Comparison of ENCODE assay signal across 8 cellular contexts in the genomic region with DNA sequence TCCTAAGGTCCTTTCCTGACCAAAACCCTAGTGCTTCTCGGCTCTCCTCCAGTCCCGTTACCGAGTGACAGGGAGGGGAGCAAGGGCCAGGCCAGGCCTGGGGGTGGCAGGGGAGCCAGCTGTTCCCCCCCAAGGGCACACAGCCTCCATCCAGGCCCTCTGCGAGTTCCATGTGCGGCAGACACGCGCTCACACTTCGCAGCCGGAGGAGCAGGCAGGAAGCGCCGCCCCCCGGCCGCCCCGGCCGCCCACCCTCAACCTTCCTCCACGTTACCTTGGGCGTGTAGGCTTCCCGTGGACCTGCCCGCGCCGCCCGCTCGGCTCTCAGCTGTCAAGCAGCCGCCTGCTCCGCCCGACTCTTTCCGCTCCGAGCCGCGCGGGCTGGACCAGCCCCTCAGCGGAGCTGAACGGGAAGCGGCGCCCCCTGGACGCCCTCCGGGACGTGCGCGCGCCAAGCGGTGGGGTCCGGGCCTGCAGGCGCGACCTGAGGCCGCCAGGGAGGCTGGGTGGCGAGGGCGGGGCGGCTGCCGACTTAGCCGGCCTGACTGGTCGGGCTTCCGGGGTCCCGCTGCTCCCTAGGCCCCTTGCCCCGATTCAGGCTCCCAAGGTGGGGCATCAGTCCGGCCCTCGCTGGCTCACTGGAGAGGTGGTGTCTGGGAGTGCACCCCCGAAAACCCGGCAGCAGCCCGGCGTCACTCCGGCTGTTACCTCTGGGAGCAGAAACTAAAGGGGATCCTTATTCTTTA. TPM values are rescaled to one million over a fixed set of nuclear protein-coding genes. Genes with fewer than 3 reads are reported as not detected.
DNase-seq lines count a peak whose midpoint lies in the region; ATAC-seq and TF ChIP-seq lines count a peak whose summit lies in the region.

A gene with protein sequence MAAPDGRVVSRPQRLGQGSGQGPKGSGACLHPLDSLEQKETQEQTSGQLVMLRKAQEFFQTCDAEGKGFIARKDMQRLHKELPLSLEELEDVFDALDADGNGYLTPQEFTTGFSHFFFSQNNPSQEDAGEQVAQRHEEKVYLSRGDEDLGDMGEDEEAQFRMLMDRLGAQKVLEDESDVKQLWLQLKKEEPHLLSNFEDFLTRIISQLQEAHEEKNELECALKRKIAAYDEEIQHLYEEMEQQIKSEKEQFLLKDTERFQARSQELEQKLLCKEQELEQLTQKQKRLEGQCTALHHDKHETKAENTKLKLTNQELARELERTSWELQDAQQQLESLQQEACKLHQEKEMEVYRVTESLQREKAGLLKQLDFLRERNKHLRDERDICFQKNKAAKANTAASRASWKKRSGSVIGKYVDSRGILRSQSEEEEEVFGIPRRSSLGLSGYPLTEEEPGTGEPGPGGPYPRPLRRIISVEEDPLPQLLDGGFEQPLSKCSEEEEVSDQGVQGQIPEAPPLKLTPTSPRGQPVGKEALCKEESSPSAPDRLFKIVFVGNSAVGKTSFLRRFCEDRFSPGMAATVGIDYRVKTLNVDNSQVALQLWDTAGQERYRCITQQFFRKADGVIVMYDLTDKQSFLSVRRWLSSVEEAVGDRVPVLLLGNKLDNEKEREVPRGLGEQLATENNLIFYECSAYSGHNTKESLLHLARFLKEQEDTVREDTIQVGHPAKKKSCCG (minus strand): TSS at position 369 of the 746 bp plus-strand sequence. CDS start 56,110 bp downstream, outside the sequence.

- H3K27me3 ChIP-seq in lower lobe of right lung (ENCODE audit: low read depth): no peaks in the 10 kb centered on the region

- H3K36me3 Mint-ChIP-seq in chondrocyte (ENCODE audit: low read depth): no peaks in the 10 kb centered on the region

- DNase-seq in GM03348 (ENCODE audit: low spot score): peak; percentile 92
- peak; percentile 25 to 40 for DNase-seq in Kasumi-1 (lab: John Stamatoyannopoulos, UW)
- peak; percentile 90 for DNase-seq in chondrocyte (ENCODE audit: low spot score)
- peak; percentile 81 for DNase-seq in lower lobe of right lung
- DNase-seq in stimulated activated CD8-positive, alpha-beta memory T cell treated with anti-CD3 and anti-CD28 coated beads, Interleukin-12 subunit alpha, Interleukin-12 subunit beta, amount 100 ng/mL, for 4 hours (ENCODE audit: low read depth): peak; percentile 80
- no peak for DNase-seq in medulla oblongata (ENCODE audit: extremely low spot score)

- intact Hi-C loops in lower lobe of right lung (cut with DNase I): no loop called here

- no peaks in the 10 kb centered on the region for H3K36me3 ChIP-seq in lower lobe of right lung

- H3K4me1 Mint-ChIP-seq in chondrocyte (ENCODE audit: low read depth): peaks cover 10% of the 10 kb centered on the region

- peak within 1 kb of the TSS; percentile 42 for H3K4me3 ChIP-seq in WI38 (ENCODE audit: low read depth, low read length)
- H3K4me3 ChIP-seq in lower lobe of right lung: peak within 1 kb of the TSS; percentile 61

- H3K27ac Mint-ChIP-seq in chondrocyte (ENCODE audit: unreplicated experiment): no peak within 1 kb of the TSS

- peaks cover 12% of the 10 kb centered on the region for H3K4me1 ChIP-seq in lower lobe of right lung

- H3K9me3 ChIP-seq in lower lobe of right lung: no peaks in the 10 kb centered on the region

- TF ChIP-seq CTCF in WI38 (IDR thresholded peaks at IDR 0.05; ENCODE audit: low read depth, low read length): peak; percentile 57
- TF ChIP-seq CTCF in chondrocyte (IDR thresholded peaks at IDR 0.05): peak; percentile 78
- TF ChIP-seq CTCF in lower lobe of right lung (IDR thresholded peaks at IDR 0.05): peak; percentile 68

- H3K27ac ChIP-seq in lower lobe of right lung: peak within 1 kb of the TSS; percentile 85

- H3K9me3 Mint-ChIP-seq in chondrocyte (ENCODE audit: low read depth): no peaks in the 10 kb centered on the region

- H3K4me3 Mint-ChIP-seq in chondrocyte (ENCODE audit: unreplicated experiment): peak within 1 kb of the TSS; percentile 56

- peaks cover 9% of the 10 kb centered on the region for H3K27me3 Mint-ChIP-seq in chondrocyte (ENCODE audit: low read depth)

- ATAC-seq in GM21825 (IDR thresholded peaks at IDR 0.05; ENCODE audit: unreplicated experiment) (peak; percentile 86), lower lobe of right lung (peak; percentile 90 to 92)

RNA-seq across cellular contexts. Expression of the gene that starts here (rescaled TPM):
- total RNA-seq in chondrocyte (0.48 to 0.82 TPM (median 0.82 TPM) in 3 replicates), lower lobe of right lung (7.9 TPM)

Comparison
In these comparisons a context has a peak if more than half of its experiments do, and no peak if none do; other contexts are left out.
1. Peak in DNase-seq in chondrocyte; RNA of the gene not detected or under 1 TPM.